8 cellular contexts compared by ENCODE assay signal in genomic region chrX:149470960-149471359, GRCh38. TPM values are rescaled to one million over a fixed set of nuclear protein-coding genes. Genes with fewer than 3 reads are reported as not detected.
DNase-seq lines count a peak whose midpoint lies in the region; ATAC-seq and TF ChIP-seq lines count a peak whose summit lies in the region.

No MANE protein-coding gene starts in this region.

- POLR2A ChIA-PET in OCI-LY7 (lab: Charles Lee): interaction anchor here (0.7 kb wide), 1 partner anchor 182 kb away, joined by 3 read pairs; no protein-coding TSS in a partner anchor

- peak overlapping the region; percentile 63; the same call in 1 of the 2 replicates for H2AFZ ChIP-seq in OCI-LY7 (ENCODE audit: low read length)

- H3K4me1 Mint-ChIP-seq in nephron: peaks cover 10% of the 10 kb centered on the region

- no peaks in the 10 kb centered on the region for H3K36me3 Mint-ChIP-seq in nephron (ENCODE audit: low read depth)

- peak overlapping the region in 2 of 3 experiments; percentile 53 to 55 for H3K27ac Mint-ChIP-seq in nephron

- H3K9me3 ChIP-seq in OCI-LY7 (ENCODE audit: low read length): no peaks in the 10 kb centered on the region

- H3K36me3 ChIP-seq in OCI-LY7 (ENCODE audit: insufficient read depth, low read length): no peaks in the 10 kb centered on the region

- no peaks in the 10 kb centered on the region for H4K20me1 ChIP-seq in OCI-LY7 (ENCODE audit: insufficient read depth, low read length)

- ATAC-seq in GM21529 (IDR thresholded peaks at IDR 0.05; ENCODE audit: unreplicated experiment): peak; percentile 95

- peaks cover 6% of the 10 kb centered on the region for H3K9me3 Mint-ChIP-seq in nephron

- H3K4me3 Mint-ChIP-seq in nephron: peak overlapping the region; percentile 21 to 57 (median 29)

- CTCF ChIA-PET in OCI-LY7 (lab: Charles Lee; ENCODE audit: unreplicated experiment): interaction anchor here (0.6 kb wide), 2 partner anchors 816 to 1337 kb away, joined by 3 read pairs; no protein-coding TSS in a partner anchor

- no peak overlapping the region for H3K27ac ChIP-seq in OCI-LY7 (ENCODE audit: low read depth, low read length, poor library complexity, severe bottlenecking)

- TF ChIP-seq CTCF in OCI-LY7 (conservative IDR thresholded peaks at IDR 0.05; ENCODE audit: low read length): peak; percentile 81
- peak; percentile 75 to 80 (median 76) for TF ChIP-seq CTCF in nephron (IDR thresholded peaks at IDR 0.05; ENCODE audit: unreplicated experiment in 3 of 3)

- H3K79me2 ChIP-seq in OCI-LY7 (ENCODE audit: insufficient read depth, low read depth, low read length): no peaks in the 10 kb centered on the region

- peak overlapping the region; percentile 27 for H3K4me2 ChIP-seq in OCI-LY7 (ENCODE audit: low read length)

- H3K27me3 Mint-ChIP-seq in nephron (ENCODE audit: low read depth): no peaks in the 10 kb centered on the region

- H3K4me1 ChIP-seq in OCI-LY7 (ENCODE audit: insufficient read depth, low read length, poor library complexity, severe bottlenecking): no peaks in the 10 kb centered on the region

- H3K9me2 ChIP-seq in OCI-LY7 (ENCODE audit: insufficient read depth, low read length): no peaks in the 10 kb centered on the region

- no peak overlapping the region for H3K4me3 ChIP-seq in OCI-LY7 (ENCODE audit: low read depth, low read length, poor library complexity, severe bottlenecking)

- no TSS peak for BruUV-seq in OCI-LY7 (replicated peaks; lab: Mats Ljungman, UMichigan)

- peak; percentile 46 for DNase-seq in DMS153 (lab: John Stamatoyannopoulos, UW)
- DNase-seq in HuH-7.5 (ENCODE audit: low spot score): peak; percentile 26
- DNase-seq in OCI-LY7 (ENCODE audit: low spot score): peak; percentile 64
- DNase-seq in activated T-cell treated with anti-CD3 and anti-CD28 coated beads, Interleukin-2, amount 50 U/mL, for 1 hour: peak; percentile 75
- DNase-seq in fibroblast of gingiva (ENCODE audit: low read depth): peak; percentile 47
- DNase-seq in stimulated activated naive CD4-positive, alpha-beta T cell (lab: John Stamatoyannopoulos, UW): peak in 5 of 6 experiments; percentile 36 to 56 (median 49)

- intact Hi-C loops in OCI-LY7 (cut with micrococcal nuclease; ENCODE audit: unreplicated experiment): loop anchor here (1.0 to 10.0 kb wide), 3 partner anchors 186 to 1422 kb away; no protein-coding TSS in a partner anchor

RNA-seq across cellular contexts. Expression of gene IDS, which starts 34.1 kb away (rescaled TPM):
- total RNA-seq in OCI-LY7 (2014; rRNA removed; shearing (Covaris generic)): 25.6 and 44.0 TPM in 2 replicates
- total RNA-seq in OCI-LY7 (2022): 65.8 and 71.7 TPM in 2 replicates
